In the genomic region with DNA sequence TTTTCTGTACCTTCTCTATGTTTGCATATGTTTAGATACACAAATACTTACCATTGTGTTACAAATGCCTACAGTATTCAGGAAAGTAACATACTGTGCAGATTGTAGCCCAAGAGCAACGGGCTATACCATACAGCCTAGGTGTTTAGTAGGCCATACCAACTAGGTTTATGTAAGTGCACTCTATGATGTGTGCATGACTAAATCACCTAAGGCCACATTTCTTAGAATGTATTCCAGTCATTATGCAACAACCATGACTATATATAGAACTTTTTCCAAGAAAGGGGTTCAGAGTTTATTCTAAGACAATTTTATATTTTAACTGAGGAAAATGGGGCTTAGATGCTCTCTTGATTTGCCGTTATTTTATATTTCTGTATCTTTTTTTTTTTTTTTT, we compare ENCODE assay signal across 27 cellular contexts.
"Had no signal": no experiment of that assay in that cellular context is flagged by ENCODE, and none has a peak within 500 bp of the region (broad histone marks: within the 10 kb centered on the region; RNA-seq: fewer than 3 reads in every experiment).

No MANE protein-coding gene starts in this region.

- DNase-seq: activated CD4-positive, alpha-beta T cell treated with anti-CD3 and anti-CD28 coated beads for 1 hour; activated CD8-positive, alpha-beta memory T cell treated with anti-CD3 and anti-CD28 coated beads for 24 hours; activated CD8-positive, alpha-beta memory T cell treated with anti-CD3 and anti-CD28 coated beads, Interleukin-2, amount 50 U/mL, for 48 hours; activated effector memory CD4-positive, alpha-beta T cell treated with anti-CD3 and anti-CD28 coated beads, Interleukin-2, amount 50 U/mL, for 16 hours; activated naive CD4-positive, alpha-beta T cell treated with anti-CD3 and anti-CD28 coated beads, Interleukin-2, amount 50 U/mL, for 16 hours; activated T-cell treated with anti-CD3 and anti-CD28 coated beads, Interleukin-2, amount 50 U/mL, for 48 hours; cerebellar nuclear complex; effector CD8-positive, alpha-beta T cell; esophagus squamous epithelium; foreskin melanocyte; glutamatergic neuron; hypothalamus; midbrain; stimulated activated CD4-positive, alpha-beta T cell treated with anti-CD3 and anti-CD28 coated beads, Interleukin-12 subunit alpha, Interleukin-12 subunit beta, amount 100 ng/mL, for 4 hours; stimulated activated CD4-positive, alpha-beta T cell treated with anti-CD3 and anti-CD28 coated beads, Interleukin-1b, Interleukin-23, amount 100 ng/mL, for 48 hours; stimulated activated CD8-positive, alpha-beta memory T cell treated with anti-CD3 and anti-CD28 coated beads, Interleukin-4, amount 100 ng/mL, for 48 hours; stimulated activated naive CD4-positive, alpha-beta T cell treated with Interleukin-2 at 50 U/mL for 16 hours; substantia nigra; T-helper 2 cell; tibial artery; WERI-Rb-1 had no signal

- H3K4me3 Mint-ChIP-seq: dendritic cell treated with granulocyte-macrophage colony-stimulating factor and Interleukin-4, amounts not matched to agents 40 ng/mL and 50 ng/mL, for 4 days; neural crest cell had no signal

- H3K27me3 Mint-ChIP-seq: dendritic cell treated with granulocyte-macrophage colony-stimulating factor and Interleukin-4, amounts not matched to agents 40 ng/mL and 50 ng/mL, for 4 days had no signal

- H3K4me1 ChIP-seq: ascending aorta, esophagus squamous epithelium had no signal

- H3K36me3 ChIP-seq: ascending aorta, esophagus squamous epithelium, tibial artery, WERI-Rb-1 had no signal

- H3K27ac ChIP-seq: ascending aorta, esophagus squamous epithelium, tibial artery, WERI-Rb-1 had no signal

- FAIRE-seq: keratinocyte, urothelium cell line had no signal

- H3K9me3 Mint-ChIP-seq: dendritic cell treated with granulocyte-macrophage colony-stimulating factor and Interleukin-4, amounts not matched to agents 40 ng/mL and 50 ng/mL, for 4 days had no signal

- H3K27ac Mint-ChIP-seq: dendritic cell treated with granulocyte-macrophage colony-stimulating factor and Interleukin-4, amounts not matched to agents 40 ng/mL and 50 ng/mL, for 4 days had no signal

- H3K4me3 ChIP-seq: ascending aorta, esophagus squamous epithelium, lung, tibial artery had no signal

- H3K9me3 ChIP-seq: ascending aorta, esophagus squamous epithelium, tibial artery had no signal

- H3K27me3 ChIP-seq: ascending aorta, esophagus squamous epithelium, tibial artery had no signal
